26 cellular contexts compared by ENCODE assay signal in genomic region chr13:47230155-47230554, GRCh38.
"Had no signal": no experiment of that assay in that cellular context is flagged by ENCODE, and none has a peak within 500 bp of the region (broad histone marks: within the 10 kb centered on the region; RNA-seq: fewer than 3 reads in every experiment).

No MANE protein-coding gene starts in this region.

- DNase-seq: hypothalamus; immature natural killer cell; left ventricle myocardium inferior; midbrain; mucosa of descending colon; naive thymus-derived CD4-positive, alpha-beta T cell; ovary; stimulated activated CD4-positive, alpha-beta T cell treated with anti-CD3 and anti-CD28 coated beads, Interleukin-12 subunit alpha, Interleukin-12 subunit beta, amount 100 ng/mL, for 4 hours; stimulated activated CD4-positive, alpha-beta T cell treated with anti-CD3 and anti-CD28 coated beads, Interleukin-15, amount 100 ng/mL, for 24 hours; stimulated activated CD4-positive, alpha-beta T cell treated with anti-CD3 and anti-CD28 coated beads, Interleukin-2, amount 100 ng/mL, for 24 hours; stimulated activated CD4-positive, alpha-beta T cell treated with anti-CD3 and anti-CD28 coated beads, Interleukin-4, amount 100 ng/mL, for 1 hour; stimulated activated naive B cell treated with anti-CD40 and anti-IgM and Interleukin-4, amounts not matched to agents 10 μg/mL and 1 μg/mL and 100 μg/mL, for 72 hours; stimulated activated naive CD8-positive, alpha-beta T cell treated with anti-CD3 and anti-CD28 coated beads, Interleukin-15, Interleukin-2, amounts not matched to agents 100 U/mL and 50 U/mL, for 24 hours; stomach; tibial artery; trophoblast cell; upper lobe of right lung had no signal

- H3K4me1 ChIP-seq: left ventricle myocardium inferior, right atrium auricular region, stomach, upper lobe of right lung had no signal

- H3K27ac ChIP-seq: left ventricle myocardium inferior, ovary, right atrium auricular region, skin epidermis, stomach, thoracic aorta, tibial artery, upper lobe of right lung had no signal

- H3K36me3 Mint-ChIP-seq: immature natural killer cell; stimulated activated naive B cell treated with anti-CD40 and anti-IgM and Interleukin-4, amounts not matched to agents 10 μg/mL and 1 μg/mL and 100 μg/mL, for 72 hours had no signal

- H3K4me3 ChIP-seq: left ventricle myocardium inferior, lung, mucosa of descending colon, ovary, right atrium auricular region, skin epidermis, stomach, thoracic aorta, tibial artery, upper lobe of right lung had no signal

- H3K4me1 Mint-ChIP-seq: immature natural killer cell; naive thymus-derived CD4-positive, alpha-beta T cell; stimulated activated naive B cell treated with anti-CD40 and anti-IgM and Interleukin-4, amounts not matched to agents 10 μg/mL and 1 μg/mL and 100 μg/mL, for 72 hours had no signal

- H3K27me3 Mint-ChIP-seq: natural killer cell treated with Interleukin-12 subunit alpha and Interleukin-12 subunit beta and Interleukin-15 and Interleukin-18, amount 100 ng/mL, for 72 hours; progenitor cell of endocrine pancreas had no signal

- FAIRE-seq: islet of Langerhans, urothelium cell line had no signal

- H3K36me3 ChIP-seq: left ventricle myocardium inferior, ovary, right atrium auricular region, stomach, thoracic aorta, tibial artery, upper lobe of right lung had no signal

- H3K4me3 Mint-ChIP-seq: immature natural killer cell; naive thymus-derived CD4-positive, alpha-beta T cell; natural killer cell treated with Interleukin-12 subunit alpha and Interleukin-12 subunit beta and Interleukin-15 and Interleukin-18, amount 100 ng/mL, for 72 hours; stimulated activated naive B cell treated with anti-CD40 and anti-IgM and Interleukin-4, amounts not matched to agents 10 μg/mL and 1 μg/mL and 100 μg/mL, for 72 hours had no signal

- H3K27me3 ChIP-seq: ovary, right atrium auricular region, stomach, tibial artery, upper lobe of right lung had no signal

- H3K27ac Mint-ChIP-seq: immature natural killer cell; naive thymus-derived CD4-positive, alpha-beta T cell; natural killer cell treated with Interleukin-12 subunit alpha and Interleukin-12 subunit beta and Interleukin-15 and Interleukin-18, amount 100 ng/mL, for 72 hours; progenitor cell of endocrine pancreas; stimulated activated naive B cell treated with anti-CD40 and anti-IgM and Interleukin-4, amounts not matched to agents 10 μg/mL and 1 μg/mL and 100 μg/mL, for 72 hours had no signal

- H3K9me3 ChIP-seq: ovary, thoracic aorta, upper lobe of right lung had no signal

- ATAC-seq: mucosa of descending colon; naive thymus-derived CD4-positive, alpha-beta T cell; natural killer cell treated with Interleukin-12 subunit alpha and Interleukin-12 subunit beta and Interleukin-15 and Interleukin-18, amount 100 ng/mL, for 72 hours; sciatic nerve; stimulated activated naive B cell treated with anti-CD40 and anti-IgM and Interleukin-4, amounts not matched to agents 10 μg/mL and 1 μg/mL and 100 μg/mL, for 72 hours; stimulated activated naive CD8-positive, alpha-beta T cell treated with anti-CD3 and anti-CD28 coated beads, Interleukin-15, Interleukin-2, amounts not matched to agents 100 U/mL and 50 U/mL, for 24 hours; upper lobe of right lung had no signal
